9 cellular contexts compared by ENCODE assay signal in the genomic region with DNA sequence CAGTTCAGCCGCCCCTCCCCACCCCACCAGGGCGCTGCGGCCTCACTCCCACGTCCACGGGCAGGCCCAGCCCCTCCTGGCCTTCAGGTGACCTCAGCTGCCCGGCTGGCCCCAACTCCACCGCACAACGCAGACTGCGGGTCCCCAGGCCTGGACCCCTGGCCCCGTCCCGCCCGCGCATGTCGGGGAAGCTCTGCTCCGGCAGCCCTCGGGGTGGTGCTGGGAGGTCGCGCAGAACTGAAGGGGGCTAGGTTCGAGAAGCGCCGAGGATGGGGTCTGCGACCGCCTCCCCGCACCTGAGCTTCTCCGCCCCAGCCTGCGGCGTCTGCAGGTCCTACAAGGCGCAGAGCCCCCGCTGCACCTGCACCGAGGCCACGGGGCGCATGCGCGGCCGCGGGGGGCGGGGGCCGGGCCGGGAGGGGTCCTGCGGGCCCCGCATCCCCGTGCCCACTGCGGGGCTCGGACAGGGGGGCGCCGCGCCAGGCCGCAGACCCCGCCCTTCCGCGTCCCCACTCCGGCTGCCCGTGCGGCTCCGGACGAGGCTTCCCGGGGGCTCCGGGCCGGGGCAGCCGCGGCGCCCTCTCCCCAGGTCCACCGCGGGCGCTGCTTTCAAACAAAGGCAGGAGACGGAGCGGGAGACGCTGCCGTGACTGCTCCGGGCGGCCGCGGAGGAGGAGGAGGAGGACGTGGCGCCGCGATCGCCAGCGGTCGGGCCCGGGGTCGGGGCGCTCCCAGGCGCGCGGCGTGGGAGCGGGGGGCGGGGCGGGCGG.
DNase-seq lines count a peak whose midpoint lies in the region; ATAC-seq and TF ChIP-seq lines count a peak whose summit lies in the region.
"Had no signal": no experiment of that assay in that cellular context is flagged by ENCODE, and none has a peak within 500 bp of the region (broad histone marks: within the 10 kb centered on the region; RNA-seq: fewer than 3 reads in every experiment).

No MANE protein-coding gene starts in this region.

- no peaks in the 10 kb centered on the region for H3K4me1 Mint-ChIP-seq in stimulated activated naive B cell treated with anti-CD40 and anti-IgM and Interleukin-4, amounts not matched to agents 10 μg/mL and 1 μg/mL and 100 μg/mL, for 72 hours

- no peak for TF ChIP-seq CTCF in VCaP (conservative IDR thresholded peaks at IDR 0.05)

- peak; percentile 50 for DNase-seq in NCI-H345 (lab: John Stamatoyannopoulos, UW)
- no peak for DNase-seq in NCI-H345 treated with DMSO at 0.1 percent for 48 hours (lab: John Stamatoyannopoulos, UW; ENCODE audit: unreplicated experiment)
- DNase-seq in iPS DF 6.9 (ENCODE audit: low read depth, low spot score) = no peak
- DNase-seq in stimulated activated naive B cell treated with anti-CD40 and anti-IgM and Interleukin-4, amounts not matched to agents 10 μg/mL and 1 μg/mL and 100 μg/mL, for 72 hours = no peak
- DNase-seq in inferior parietal cortex (ENCODE audit: extremely low spot score) = no peak
- no peak for DNase-seq in stimulated activated CD4-positive, alpha-beta T cell treated with anti-CD3 and anti-CD28 coated beads, Interleukin-4, amount 100 ng/mL, for 24 hours

- peak overlapping the region; percentile 43 to 48 for H3K4me3 Mint-ChIP-seq in stimulated activated naive B cell treated with anti-CD40 and anti-IgM and Interleukin-4, amounts not matched to agents 10 μg/mL and 1 μg/mL and 100 μg/mL, for 72 hours

- no peaks in the 10 kb centered on the region for H3K9me3 ChIP-seq in iPS DF 6.9 (ENCODE audit: control insufficient read depth, insufficient read depth, low read length)

- H3K4me1 ChIP-seq in iPS DF 6.9 (ENCODE audit: control insufficient read depth, insufficient read depth, low read length) = peaks cover 4% of the 10 kb centered on the region; the same call in 1 of the 2 replicates

- no peak overlapping the region for H3K27ac Mint-ChIP-seq in stimulated activated naive B cell treated with anti-CD40 and anti-IgM and Interleukin-4, amounts not matched to agents 10 μg/mL and 1 μg/mL and 100 μg/mL, for 72 hours
- H3K27ac Mint-ChIP-seq: CD4-positive, alpha-beta memory T cell had no signal

- H3K4me3 ChIP-seq in iPS DF 6.9 (ENCODE audit: low read length) = peak overlapping the region; percentile 58

- H3K9me3 Mint-ChIP-seq in stimulated activated naive B cell treated with anti-CD40 and anti-IgM and Interleukin-4, amounts not matched to agents 10 μg/mL and 1 μg/mL and 100 μg/mL, for 72 hours = no peaks in the 10 kb centered on the region

- H3K27me3 Mint-ChIP-seq in stimulated activated naive B cell treated with anti-CD40 and anti-IgM and Interleukin-4, amounts not matched to agents 10 μg/mL and 1 μg/mL and 100 μg/mL, for 72 hours = peaks cover 37 to 43% of the 10 kb centered on the region in 2 donors

- ATAC-seq in stimulated activated naive B cell treated with anti-CD40 and anti-IgM and Interleukin-4, amounts not matched to agents 10 μg/mL and 1 μg/mL and 100 μg/mL, for 72 hours (replicated peaks) = peak; percentile 40 to 46
- no peak for ATAC-seq in HG03457 (IDR thresholded peaks at IDR 0.05; ENCODE audit: unreplicated experiment)

- H3K36me3 Mint-ChIP-seq in stimulated activated naive B cell treated with anti-CD40 and anti-IgM and Interleukin-4, amounts not matched to agents 10 μg/mL and 1 μg/mL and 100 μg/mL, for 72 hours = no peaks in the 10 kb centered on the region
- H3K36me3 Mint-ChIP-seq: CD4-positive, alpha-beta memory T cell had no signal

- peaks cover 21% of the 10 kb centered on the region for H3K27me3 ChIP-seq in iPS DF 6.9 (ENCODE audit: control insufficient read depth, insufficient read depth, low read length)

- H3K27ac ChIP-seq in VCaP = peak overlapping the region; percentile 80
- no peak overlapping the region for H3K27ac ChIP-seq in iPS DF 6.9 (ENCODE audit: low read length)

- no CpG with 5 or more reads among the region's 91 CpGs for WGBS in iPS DF 6.9 (ENCODE audit: insufficient coverage, insufficient read length)

- no peaks in the 10 kb centered on the region; the same call in 1 of the 2 replicates for H3K36me3 ChIP-seq in iPS DF 6.9 (ENCODE audit: control insufficient read depth, insufficient read depth, low read length)
